Comparison of ENCODE assay signal across 9 cellular contexts in genomic region chr1:54274448-54274847, GRCh38.
A peak's percentile ranks its signal among the peaks of the same experiment; 100 is the strongest.
DNase-seq lines count a peak whose midpoint lies in the region; ATAC-seq and TF ChIP-seq lines count a peak whose summit lies in the region.
"Had no signal": no experiment of that assay in that cellular context is flagged by ENCODE, and none has a peak within 500 bp of the region (broad histone marks: within the 10 kb centered on the region; RNA-seq: fewer than 3 reads in every experiment).

No MANE protein-coding gene starts in this region.

- DNase-seq in CD4-positive, alpha-beta T cell, result no peak
- DNase-seq in NCI-H2196 treated with DMSO at 0.1 percent for 48 hours (lab: John Stamatoyannopoulos, UW; ENCODE audit: unreplicated experiment), result peak; percentile 7
- DNase-seq in fibroblast of the aortic adventitia (ENCODE audit: low read depth), result no peak
- DNase-seq in progenitor cell of endocrine pancreas (ENCODE audit: low spot score, unreplicated experiment), result no peak
- no peak for DNase-seq in NOMO-1 treated with dmso at 0.1 percent for 144 hours (lab: John Stamatoyannopoulos, UW; ENCODE audit: unreplicated experiment)
- DNase-seq: DMS79 had no signal

- no peaks in the 10 kb centered on the region for H3K27me3 ChIP-seq in CD4-positive, alpha-beta T cell (ENCODE audit: control insufficient read depth, insufficient read depth, low read length)

- H3K9me3 Mint-ChIP-seq in CD4-positive, alpha-beta T cell, result no peaks in the 10 kb centered on the region
- no peaks in the 10 kb centered on the region for H3K9me3 Mint-ChIP-seq in progenitor cell of endocrine pancreas (ENCODE audit: low read depth)

- peak overlapping the region; percentile 47 for H3K27ac Mint-ChIP-seq in CD4-positive, alpha-beta T cell
- H3K27ac Mint-ChIP-seq in progenitor cell of endocrine pancreas, result peak overlapping the region; percentile 43

- no peak for ATAC-seq in CD4-positive, alpha-beta T cell (ENCODE audit: poor library complexity)
- no peak for ATAC-seq in HG02678 (IDR thresholded peaks at IDR 0.05; ENCODE audit: unreplicated experiment)
- ATAC-seq in HG02610 (IDR thresholded peaks at IDR 0.05; ENCODE audit: unreplicated experiment), result no peak
- no peak for ATAC-seq in GM18858 (IDR thresholded peaks at IDR 0.05; ENCODE audit: unreplicated experiment)

- CTCF ChIA-PET in CD4-positive, alpha-beta T cell (lab: Charles Lee), result no interaction called here

- intact Hi-C loops in CD4-positive, alpha-beta T cell (cut with DNase I, micrococcal nuclease), result no loop called here

- H3K4me3 Mint-ChIP-seq in CD4-positive, alpha-beta T cell, result no peak overlapping the region
- H3K4me3 Mint-ChIP-seq in progenitor cell of endocrine pancreas (ENCODE audit: low read depth), result no peak overlapping the region

- H3K4me1 Mint-ChIP-seq in CD4-positive, alpha-beta T cell (ENCODE audit: low read depth), result peaks cover 61% of the 10 kb centered on the region
- peaks cover 29% of the 10 kb centered on the region for H3K4me1 Mint-ChIP-seq in progenitor cell of endocrine pancreas (ENCODE audit: low read depth)

- no peak for TF ChIP-seq CTCF in CD4-positive, alpha-beta T cell (IDR thresholded peaks at IDR 0.05)
- TF ChIP-seq CTCF in fibroblast of the aortic adventitia (IDR thresholded peaks at IDR 0.05; ENCODE audit: insufficient read depth, low read length), result peak; percentile 4
- no peak for TF ChIP-seq CTCF in progenitor cell of endocrine pancreas (IDR thresholded peaks at IDR 0.05; ENCODE audit: unreplicated experiment)

- H3K36me3 Mint-ChIP-seq in CD4-positive, alpha-beta T cell (ENCODE audit: low read depth), result peaks cover 10% of the 10 kb centered on the region
- H3K36me3 Mint-ChIP-seq in progenitor cell of endocrine pancreas (ENCODE audit: insufficient read depth), result peaks cover 8% of the 10 kb centered on the region

- H3K9me3 ChIP-seq in CD4-positive, alpha-beta T cell (ENCODE audit: control insufficient read depth, low read length), result no peaks in the 10 kb centered on the region

- no peak overlapping the region for H3K27ac ChIP-seq in CD4-positive, alpha-beta T cell (ENCODE audit: low read depth, low read length)

- POLR2A ChIA-PET in CD4-positive, alpha-beta T cell (lab: Charles Lee), result no interaction called here

- H3K27me3 Mint-ChIP-seq in CD4-positive, alpha-beta T cell, result no peaks in the 10 kb centered on the region
- H3K27me3 Mint-ChIP-seq in progenitor cell of endocrine pancreas, result no peaks in the 10 kb centered on the region

- no peak overlapping the region for H3K4me3 ChIP-seq in fibroblast of the aortic adventitia (ENCODE audit: low read depth, low read length)
